26 cellular contexts compared by ENCODE assay signal in genomic region chr5:168653611-168654010, GRCh38.
A peak's percentile ranks its signal among the peaks of the same experiment; 100 is the strongest.
DNase-seq lines count a peak whose midpoint lies in the region; ATAC-seq and TF ChIP-seq lines count a peak whose summit lies in the region.
"Had no signal": no experiment of that assay in that cellular context is flagged by ENCODE, and none has a peak within 500 bp of the region (broad histone marks: within the 10 kb centered on the region; RNA-seq: fewer than 3 reads in every experiment).

No MANE protein-coding gene starts in this region.

- H2BK20ac ChIP-seq in IMR-90 (ENCODE audit: low read depth, low read length): no peak overlapping the region

- H3K4me2 ChIP-seq in IMR-90 (ENCODE audit: low read depth, low read length): no peak overlapping the region
- no peak overlapping the region for H3K4me2 ChIP-seq in mesenchymal stem cell (ENCODE audit: low read length, poor library complexity, severe bottlenecking)

- TF ChIP-seq POLR2A in IMR-90 (IDR thresholded peaks at IDR 0.05; ENCODE audit: low read depth, low read length): no peak
- TF ChIP-seq POLR2A in spleen (IDR thresholded peaks at IDR 0.05): no peak

- H3K4me3 Mint-ChIP-seq in activated T-helper 17 cell treated with anti-CD3 and anti-CD28 coated beads, Interleukin-2, amount 50 U/mL, for 72 hours: no peak overlapping the region
- H3K4me3 Mint-ChIP-seq: activated naive CD8-positive, alpha-beta T cell treated with anti-CD3 and anti-CD28 coated beads for 36 hours; dendritic cell treated with granulocyte-macrophage colony-stimulating factor and Interleukin-4, amounts not matched to agents 40 ng/mL and 50 ng/mL, for 4 days; T-helper 2 cell treated with Interferon-gamma antibody and Interleukin-4, amounts not matched to agents 5 μg/mL and 100 μg/mL, for 36 hours had no signal

- H3K27ac ChIP-seq in IMR-90 (ENCODE audit: insufficient read depth, low read length) (no peak overlapping the region), mesenchymal stem cell (ENCODE audit: low read length, poor library complexity, severe bottlenecking) (no peak overlapping the region), spleen (peak overlapping the region in 6 of 8 donors; percentile 9 to 77 (median 63)), substantia nigra (ENCODE audit: low read depth, low read length, poor library complexity, severe bottlenecking) (no peak overlapping the region)
- H3K27ac ChIP-seq: ascending aorta, C4-2B, VCaP had no signal

- H4K91ac ChIP-seq in IMR-90 (ENCODE audit: insufficient read depth, low read depth, low read length) (no peak overlapping the region), mesenchymal stem cell (ENCODE audit: low read length) (peak overlapping the region; percentile 39)

- H3K9me1 ChIP-seq in IMR-90 (ENCODE audit: insufficient read depth, low read length): no peaks in the 10 kb centered on the region

- no peak overlapping the region for H2AK5ac ChIP-seq in IMR-90 (ENCODE audit: low read depth, low read length)
- H2AK5ac ChIP-seq in mesenchymal stem cell (ENCODE audit: low read length, severe bottlenecking): no peak overlapping the region

- TF ChIP-seq CTCF in IMR-90 (conservative IDR thresholded peaks at IDR 0.05; ENCODE audit: low read depth, low read length) (no peak), spleen (IDR thresholded peaks at IDR 0.05 in 8 of 11, conservative IDR thresholded peaks at IDR 0.05 in 3 of 11) (no peak)

- CTCF ChIA-PET in IMR-90 (lab: Yijun Ruan, JAX): no interaction called here

- H3K9ac ChIP-seq in IMR-90 (ENCODE audit: low read depth, low read length) (no peak overlapping the region), mesenchymal stem cell (ENCODE audit: low read length) (peak overlapping the region; percentile 77)

- H3K27me3 Mint-ChIP-seq in activated T-helper 17 cell treated with anti-CD3 and anti-CD28 coated beads, Interleukin-2, amount 50 U/mL, for 72 hours: peaks cover 21% of the 10 kb centered on the region
- H3K27me3 Mint-ChIP-seq: activated naive CD8-positive, alpha-beta T cell treated with anti-CD3 and anti-CD28 coated beads for 36 hours had no signal

- no peak for DNase-seq in IMR-90
- no peak for DNase-seq in mesenchymal stem cell
- no peak for DNase-seq in spleen
- no peak for DNase-seq in substantia nigra (lab: John Stamatoyannopoulos, UW)
- DNase-seq in NCI-H187 (lab: John Stamatoyannopoulos, UW): no peak
- DNase-seq: activated CD4-positive, alpha-beta T cell treated with anti-CD3 and anti-CD28 coated beads for 4 hours; activated effector memory CD4-positive, alpha-beta T cell treated with anti-CD3 and anti-CD28 coated beads, Interleukin-2, amount 50 U/mL, for 16 hours; activated naive CD8-positive, alpha-beta T cell treated with anti-CD3 and anti-CD28 coated beads for 36 hours; Caco-2; central memory CD4-positive, alpha-beta T cell; GDM1; KBM-7; MG63; mucosa of descending colon; NCI-H2081; NCI-H345; sigmoid colon; stimulated activated naive CD8-positive, alpha-beta T cell treated with anti-CD3 and anti-CD28 coated beads, Interleukin-15, Interleukin-2, amounts not matched to agents 100 U/mL and 50 U/mL, for 24 hours; transverse colon had no signal

- no peaks in the 10 kb centered on the region for H3K9me3 Mint-ChIP-seq in activated T-helper 17 cell treated with anti-CD3 and anti-CD28 coated beads, Interleukin-2, amount 50 U/mL, for 72 hours
- H3K9me3 Mint-ChIP-seq: dendritic cell treated with granulocyte-macrophage colony-stimulating factor and Interleukin-4, amounts not matched to agents 40 ng/mL and 50 ng/mL, for 4 days; T-helper 2 cell treated with Interferon-gamma antibody and Interleukin-4, amounts not matched to agents 5 μg/mL and 100 μg/mL, for 36 hours had no signal

- H3K56ac ChIP-seq in IMR-90 (ENCODE audit: extremely low read depth, insufficient read depth, low read length): no peak overlapping the region

- H3K23ac ChIP-seq in IMR-90 (ENCODE audit: low read depth, low read length): no peak overlapping the region
- no peak overlapping the region for H3K23ac ChIP-seq in mesenchymal stem cell (ENCODE audit: low read length in 2 of 2)

- H3K27me3 ChIP-seq in IMR-90 (ENCODE audit: control insufficient read depth, insufficient read depth, low read length) (no peaks in the 10 kb centered on the region), mesenchymal stem cell (ENCODE audit: control insufficient read depth in 1 of 2, insufficient read depth in 1 of 2, low read length in 2 of 2) (no peaks in the 10 kb centered on the region), spleen (replicated peaks in 1 of 7) (no peaks in the 10 kb centered on the region)
- H3K27me3 ChIP-seq: ascending aorta, MG63, sigmoid colon, transverse colon had no signal

- H2BK5ac ChIP-seq in IMR-90 (ENCODE audit: low read depth, low read length, poor library complexity, severe bottlenecking) (no peak overlapping the region), mesenchymal stem cell (ENCODE audit: low read depth, low read length, poor library complexity, severe bottlenecking) (no peak overlapping the region)

- H2AK9ac ChIP-seq in IMR-90 (replicated peaks; ENCODE audit: low read depth, low read length, poor library complexity): peak overlapping the region; percentile 48

- no peaks in the 10 kb centered on the region for H4K20me1 ChIP-seq in IMR-90 (ENCODE audit: insufficient read depth, low read length)

- no peaks in the 10 kb centered on the region for H3K4me1 Mint-ChIP-seq in activated T-helper 17 cell treated with anti-CD3 and anti-CD28 coated beads, Interleukin-2, amount 50 U/mL, for 72 hours
- H3K4me1 Mint-ChIP-seq: activated naive CD8-positive, alpha-beta T cell treated with anti-CD3 and anti-CD28 coated beads for 36 hours had no signal

- H3K4ac ChIP-seq in IMR-90 (ENCODE audit: low read depth, low read length) (no peak overlapping the region), mesenchymal stem cell (ENCODE audit: low read depth in 1 of 2, low read length in 2 of 2) (no peak overlapping the region)

- in situ Hi-C loops in IMR-90 (cut with MboI; ENCODE audit: low sequenced_read_pairs): no loop called here

- H3K18ac ChIP-seq in IMR-90 (ENCODE audit: low read depth, low read length) (no peak overlapping the region), mesenchymal stem cell (ENCODE audit: low read depth in 1 of 2, low read length in 2 of 2) (no peak overlapping the region)

- no peaks in the 10 kb centered on the region for H3K9me3 ChIP-seq in IMR-90 (ENCODE audit: control insufficient read depth, insufficient read depth, low read length)
- H3K9me3 ChIP-seq in mesenchymal stem cell (ENCODE audit: control insufficient read depth, low read length): no peaks in the 10 kb centered on the region
- peaks cover 0 to 8% (median 0%) of the 10 kb centered on the region in 8 donors for H3K9me3 ChIP-seq in spleen
- H3K9me3 ChIP-seq: ascending aorta, Caco-2, mucosa of descending colon, sigmoid colon, transverse colon had no signal

- intact Hi-C loops in IMR-90 (cut with micrococcal nuclease) (no loop called here), spleen (cut with DNase I; ENCODE audit: low total_unique reads) (no loop called here)

- H3K36me3 ChIP-seq in IMR-90 (ENCODE audit: control insufficient read depth, insufficient read depth, low read length): no peaks in the 10 kb centered on the region
- H3K36me3 ChIP-seq in mesenchymal stem cell (ENCODE audit: control insufficient read depth in 1 of 2, insufficient read depth in 2 of 2, low read depth in 1 of 2, low read length in 2 of 2): no peaks in the 10 kb centered on the region
- H3K36me3 ChIP-seq in spleen: no peaks in the 10 kb centered on the region
- H3K36me3 ChIP-seq: ascending aorta, MG63, sigmoid colon, transverse colon had no signal

- H3K4me1 ChIP-seq in IMR-90 (ENCODE audit: control insufficient read depth, insufficient read depth, low read length) (no peaks in the 10 kb centered on the region), mesenchymal stem cell (ENCODE audit: control insufficient read depth, insufficient read depth, low read depth, low read length) (no peaks in the 10 kb centered on the region), spleen (peaks cover 0 to 13% (median 7%) of the 10 kb centered on the region in 6 donors)
- H3K4me1 ChIP-seq: ascending aorta, Caco-2 had no signal

- no peak overlapping the region for H2BK12ac ChIP-seq in mesenchymal stem cell (ENCODE audit: low read length in 2 of 2)

- POLR2A ChIA-PET in IMR-90 (lab: Charles Lee; ENCODE audit: unreplicated experiment): no interaction called here

- no peak overlapping the region for H3K4me3 ChIP-seq in IMR-90 (ENCODE audit: insufficient read depth, low read depth, low read length)
- peak overlapping the region in 1 of 2 experiments; percentile 38 for H3K4me3 ChIP-seq in mesenchymal stem cell (ENCODE audit: insufficient read depth in 1 of 2, low read depth in 1 of 2, low read length in 2 of 2)
- no peak overlapping the region for H3K4me3 ChIP-seq in spleen
- H3K4me3 ChIP-seq: ascending aorta, MG63, mucosa of descending colon, sigmoid colon, transverse colon had no signal

- WGBS in IMR-90 (ENCODE audit: extremely low coverage in 2 of 2, insufficient read length in 1 of 2), 2 experiments: 73% methylated on average over 2 of the region's 3 CpGs; no CpG with 5 or more reads in 1 of the 2 experiments
- WGBS in mesenchymal stem cell: 92% methylated on average over 3 of the region's 3 CpGs
- WGBS in spleen, 5 donors: 47 to 56% (median 53%) methylated on average over 3 of the region's 3 CpGs

- peak overlapping the region; percentile 6 for H3K27ac Mint-ChIP-seq in activated T-helper 17 cell treated with anti-CD3 and anti-CD28 coated beads, Interleukin-2, amount 50 U/mL, for 72 hours
- H3K27ac Mint-ChIP-seq: activated naive CD8-positive, alpha-beta T cell treated with anti-CD3 and anti-CD28 coated beads for 36 hours; dendritic cell treated with granulocyte-macrophage colony-stimulating factor and Interleukin-4, amounts not matched to agents 40 ng/mL and 50 ng/mL, for 4 days; T-helper 2 cell treated with Interferon-gamma antibody and Interleukin-4, amounts not matched to agents 5 μg/mL and 100 μg/mL, for 36 hours had no signal

- H4K5ac ChIP-seq in IMR-90 (ENCODE audit: low read depth, low read length): no peak overlapping the region

- H4K8ac ChIP-seq in IMR-90 (ENCODE audit: low read depth in 2 of 2, low read length in 2 of 2): no peak overlapping the region
- no peak overlapping the region for H4K8ac ChIP-seq in mesenchymal stem cell (ENCODE audit: low read length)

- no peaks in the 10 kb centered on the region for H3K79me1 ChIP-seq in IMR-90 (ENCODE audit: low read depth in 1 of 2, low read length in 2 of 2)
- no peaks in the 10 kb centered on the region for H3K79me1 ChIP-seq in mesenchymal stem cell (replicated peaks; ENCODE audit: low read length, poor library complexity, severe bottlenecking)

- ATAC-seq in IMR-90 (ENCODE audit: low read depth): no peak
- ATAC-seq in activated T-helper 17 cell treated with anti-CD3 and anti-CD28 coated beads, Interleukin-2, amount 50 U/mL, for 72 hours (replicated peaks): no peak
- ATAC-seq in GM18498 (IDR thresholded peaks at IDR 0.05; ENCODE audit: unreplicated experiment): no peak
- ATAC-seq: mucosa of descending colon; stimulated activated naive CD8-positive, alpha-beta T cell treated with anti-CD3 and anti-CD28 coated beads, Interleukin-15, Interleukin-2, amounts not matched to agents 100 U/mL and 50 U/mL, for 24 hours had no signal

- dilution Hi-C loops in IMR-90 (cut with HindIII; ENCODE audit: low sequenced_read_pairs, unreplicated experiment): no loop called here

- no TSS peak for BruUV-seq in IMR-90 (replicated peaks; lab: Mats Ljungman, UMichigan)

- H2BK120ac ChIP-seq in IMR-90 (ENCODE audit: low read depth, low read length): no peak overlapping the region
- no peak overlapping the region for H2BK120ac ChIP-seq in mesenchymal stem cell (ENCODE audit: low read depth, low read length)

- H3K36me3 Mint-ChIP-seq in activated T-helper 17 cell treated with anti-CD3 and anti-CD28 coated beads, Interleukin-2, amount 50 U/mL, for 72 hours (ENCODE audit: low read depth): no peaks in the 10 kb centered on the region
- H3K36me3 Mint-ChIP-seq: activated naive CD8-positive, alpha-beta T cell treated with anti-CD3 and anti-CD28 coated beads for 36 hours had no signal

- H2AFZ ChIP-seq in IMR-90 (replicated peaks; ENCODE audit: low read length, poor library complexity): no peak overlapping the region
- no peak overlapping the region for H2AFZ ChIP-seq in mesenchymal stem cell (ENCODE audit: low read depth, low read length)

- no peak overlapping the region for H3K14ac ChIP-seq in IMR-90 (replicated peaks; ENCODE audit: low read depth, low read length)
- no peak overlapping the region for H3K14ac ChIP-seq in mesenchymal stem cell (ENCODE audit: low read length in 2 of 2)

- no peak for TF ChIP-seq RAD21 in IMR-90 (IDR thresholded peaks at IDR 0.05; ENCODE audit: low read length)

- H2BK15ac ChIP-seq in IMR-90 (ENCODE audit: low read depth, low read length) (no peak overlapping the region), mesenchymal stem cell (ENCODE audit: low read depth, poor library complexity, severe bottlenecking) (no peak overlapping the region)

Comparison
In these comparisons a context has a peak if more than half of its experiments do, and no peak if none do; other contexts are left out.
1. H3K27ac ChIP-seq: peak in spleen (6 of 8); none in IMR-90 (single experiment), mesenchymal stem cell (single experiment) and substantia nigra (single experiment).